ENCODE assay signal across 15 cellular contexts in genomic region chr18:14747513-14748474, GRCh38. TPM values are rescaled to one million over a fixed set of nuclear protein-coding genes. Genes with fewer than 3 reads are reported as not detected.
DNase-seq lines count a peak whose midpoint lies in the region; ATAC-seq, FAIRE-seq and TF ChIP-seq lines count a peak whose summit lies in the region.
"Had no signal": no experiment of that assay in that cellular context is flagged by ENCODE, and none has a peak within 500 bp of the region (broad histone marks: within the 10 kb centered on the region; RNA-seq: fewer than 3 reads in every experiment).

TSS of gene ANKRD30B (plus strand) at chr18:14748172. CDS start at chr18:14748420, 248 bp downstream.

- no peak within 1 kb of the TSS for H3K27ac Mint-ChIP-seq in glutamatergic neuron (ENCODE audit: unreplicated experiment)

- FAIRE-seq in small intestine (lab: Jason Lieb, UNC): no peak

- no peaks in the 10 kb centered on the region for H3K4me1 ChIP-seq in small intestine (ENCODE audit: control insufficient read depth in 2 of 2, insufficient read depth in 1 of 2, low read depth in 1 of 2, low read length in 1 of 2)

- no peaks in the 10 kb centered on the region for H3K9me3 ChIP-seq in small intestine (ENCODE audit: control insufficient read depth, low read depth)
- H3K9me3 ChIP-seq: thoracic aorta had no signal

- no peaks in the 10 kb centered on the region for H3K36me3 ChIP-seq in small intestine (ENCODE audit: control insufficient read depth in 2 of 2, insufficient read depth in 2 of 2, low read length in 2 of 2)
- H3K36me3 ChIP-seq: thoracic aorta had no signal

- H3K9me3 Mint-ChIP-seq in glutamatergic neuron (ENCODE audit: unreplicated experiment): peaks cover 2% of the 10 kb centered on the region

- H3K36me3 Mint-ChIP-seq in glutamatergic neuron (ENCODE audit: unreplicated experiment): no peaks in the 10 kb centered on the region

- no peaks in the 10 kb centered on the region for H3K27me3 ChIP-seq in small intestine (ENCODE audit: control insufficient read depth in 2 of 2, insufficient read depth in 2 of 2, low read length in 2 of 2)

- TF ChIP-seq CTCF in glutamatergic neuron (IDR thresholded peaks at IDR 0.05; ENCODE audit: partially characterized antibody, unreplicated experiment): no peak

- H3K4me3 Mint-ChIP-seq in glutamatergic neuron (ENCODE audit: unreplicated experiment): peak within 1 kb of the TSS; percentile 80

- no peak within 1 kb of the TSS for H3K27ac ChIP-seq in small intestine (ENCODE audit: low read depth in 1 of 2, low read length in 1 of 2)
- H3K27ac ChIP-seq: thoracic aorta had no signal

- peak; percentile 16 for DNase-seq in DMS 273 (lab: John Stamatoyannopoulos, UW; ENCODE audit: unreplicated experiment)
- DNase-seq in DMS 273 treated with DMSO at 0.1 percent for 48 hours (lab: John Stamatoyannopoulos, UW): no peak
- DNase-seq in RPMI7951 (ENCODE audit: low read depth): peak; percentile 28
- peak; percentile 34 for DNase-seq in glutamatergic neuron
- peak; percentile 8 for DNase-seq in small intestine
- no peak for DNase-seq in NCI-H1436 treated with DMSO at 0.1 percent for 48 hours (lab: John Stamatoyannopoulos, UW)
- no peak for DNase-seq in NCI-H510A treated with DMSO at 0.1 percent for 48 hours (lab: John Stamatoyannopoulos, UW)
- DNase-seq: 8988T; activated gamma-delta T cell; effector CD8-positive, alpha-beta T cell; EL; stimulated activated CD4-positive, alpha-beta T cell treated with anti-CD3 and anti-CD28 coated beads, Interleukin-4, amount 100 ng/mL, for 1 hour had no signal

- no peaks in the 10 kb centered on the region for H3K4me1 Mint-ChIP-seq in glutamatergic neuron (ENCODE audit: low read depth, unreplicated experiment)

- peaks cover 2% of the 10 kb centered on the region for H3K27me3 Mint-ChIP-seq in glutamatergic neuron (ENCODE audit: unreplicated experiment)

- H3K4me3 ChIP-seq in small intestine (ENCODE audit: low read depth in 1 of 2, low read length in 2 of 2): peak within 1 kb of the TSS in 1 of 2 donors; percentile 10
- H3K4me3 ChIP-seq: thoracic aorta had no signal

- no peak for ATAC-seq in HG03460 (IDR thresholded peaks at IDR 0.05; ENCODE audit: unreplicated experiment)

- WGBS in small intestine, 3 donors: 22 to 38% (median 34%) methylated on average over 69 to 79 of the region's 79 CpGs

RNA-seq across cellular contexts. Expression of gene ANKRD30B, which starts in this region (rescaled TPM):
- total RNA-seq in RPMI7951 (2014; rRNA removed; shearing (Covaris generic)): 0.59 and 1.1 TPM in 2 replicates
- not detected for total RNA-seq in glutamatergic neuron (ENCODE audit: unreplicated experiment)
- under 1 TPM in 2 of 3 donors, not detected in 1; 0.01 to 0.22 TPM for polyA plus RNA-seq in small intestine
- total RNA-seq: thoracic aorta had no signal
- polyA plus RNA-seq: neural cell had no signal

Comparison
In these comparisons a context has a peak if more than half of its experiments do, and no peak if none do; other contexts are left out.
1. DNase-seq: peak in DMS 273 (single experiment) and RPMI7951 (single experiment); none in DMS 273 treated with DMSO at 0.1 percent for 48 hours (single experiment), NCI-H1436 treated with DMSO at 0.1 percent for 48 hours (single experiment) and NCI-H510A treated with DMSO at 0.1 percent for 48 hours (single experiment).
2. Peak in DNase-seq in glutamatergic neuron; RNA of the gene not detected or under 1 TPM.
3. Peak in DNase-seq in small intestine; RNA of the gene not detected or under 1 TPM.